In the genomic region with DNA sequence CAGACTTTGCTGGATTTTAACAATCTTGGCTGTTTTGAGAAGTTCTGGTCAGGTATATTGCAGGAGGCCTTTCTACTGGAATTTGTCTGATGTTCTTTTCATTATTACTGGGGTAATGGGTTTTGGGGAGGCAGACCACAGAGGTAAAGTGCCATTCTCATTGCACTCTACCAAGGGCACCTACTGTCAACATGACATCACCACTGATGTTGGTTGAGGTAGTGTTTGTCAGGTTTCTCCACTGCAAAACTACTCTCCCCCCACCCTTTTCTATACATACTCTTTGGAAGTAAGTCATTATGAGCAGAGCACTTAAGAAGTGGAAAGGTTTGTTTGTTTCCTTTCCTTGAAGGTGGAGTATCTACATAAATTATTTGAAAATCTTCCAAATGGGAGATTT, we compare ENCODE assay signal across 28 cellular contexts. TPM values are rescaled to one million over a fixed set of nuclear protein-coding genes. Genes with fewer than 3 reads are reported as not detected.
DNase-seq lines count a peak whose midpoint lies in the region; ATAC-seq and TF ChIP-seq lines count a peak whose summit lies in the region.
"Had no signal": no experiment of that assay in that cellular context is flagged by ENCODE, and none has a peak within 500 bp of the region (broad histone marks: within the 10 kb centered on the region; RNA-seq: fewer than 3 reads in every experiment).

No MANE protein-coding gene starts in this region.

- H4K12ac ChIP-seq in trophoblast cell (ENCODE audit: low read depth, low read length) = no peak overlapping the region

- H3K4me2 ChIP-seq in trophoblast cell (ENCODE audit: low read length) = no peak overlapping the region
- H3K4me2 ChIP-seq: A549, BLaER1 had no signal

- no peaks in the 10 kb centered on the region for H3K27me3 Mint-ChIP-seq in activated naive CD8-positive, alpha-beta T cell treated with anti-CD3 and anti-CD28 coated beads, Interleukin-2, amount 50 U/mL, for 24 hours
- no peaks in the 10 kb centered on the region for H3K27me3 Mint-ChIP-seq in activated naive CD8-positive, alpha-beta T cell treated with anti-CD3 and anti-CD28 coated beads for 36 hours
- H3K27me3 Mint-ChIP-seq in memory B cell = no peaks in the 10 kb centered on the region
- H3K27me3 Mint-ChIP-seq: CD4-positive, alpha-beta memory T cell; CD4-positive, CD25-positive, alpha-beta regulatory T cell had no signal

- DNase-seq in activated naive CD8-positive, alpha-beta T cell treated with anti-CD3 and anti-CD28 coated beads, Interleukin-2, amount 50 U/mL, for 24 hours = no peak
- no peak for DNase-seq in activated naive CD8-positive, alpha-beta T cell treated with anti-CD3 and anti-CD28 coated beads for 36 hours
- DNase-seq in NCI-H69 (lab: John Stamatoyannopoulos, UW) = peak; percentile 15
- no peak for DNase-seq in memory B cell (ENCODE audit: low spot score in 2 of 2)
- DNase-seq in trophoblast cell = no peak
- DNase-seq in lower leg skin (ENCODE audit: low spot score in 2 of 2) = no peak
- DNase-seq: AML-193; BE2C; C1 segment of cervical spinal cord; CD4-positive, alpha-beta memory T cell; CD4-positive, CD25-positive, alpha-beta regulatory T cell; CD8-positive, alpha-beta memory T cell; COR-L47; DMS 273 treated with DMSO at 0.1 percent for 48 hours; DMS153; DMS53; DMS79; DND-41; EL; GDM1 had no signal

- H2BK5ac ChIP-seq in trophoblast cell (ENCODE audit: low read depth, low read length, poor library complexity) = no peak overlapping the region

- TF ChIP-seq CTCF in lower leg skin (IDR thresholded peaks at IDR 0.05) = no peak

- no peak overlapping the region for H4K8ac ChIP-seq in trophoblast cell (ENCODE audit: low read depth, low read length)

- no peak overlapping the region for H2AK5ac ChIP-seq in trophoblast cell (ENCODE audit: low read length)

- H3K27ac ChIP-seq in trophoblast cell (ENCODE audit: low read depth, low read length) = no peak overlapping the region
- H3K27ac ChIP-seq: 22Rv1, A549, BLaER1 had no signal

- H3K23ac ChIP-seq in trophoblast cell (ENCODE audit: low read length) = no peak overlapping the region

- no peaks in the 10 kb centered on the region for H3K4me1 ChIP-seq in trophoblast cell (ENCODE audit: control insufficient read depth in 1 of 2, insufficient read depth in 2 of 2, low read length in 2 of 2)
- H3K4me1 ChIP-seq: BLaER1 had no signal

- no peak overlapping the region for H3K27ac Mint-ChIP-seq in activated naive CD8-positive, alpha-beta T cell treated with anti-CD3 and anti-CD28 coated beads, Interleukin-2, amount 50 U/mL, for 24 hours
- H3K27ac Mint-ChIP-seq in activated naive CD8-positive, alpha-beta T cell treated with anti-CD3 and anti-CD28 coated beads for 36 hours = no peak overlapping the region
- peak overlapping the region; percentile 47 for H3K27ac Mint-ChIP-seq in memory B cell
- H3K27ac Mint-ChIP-seq: CD4-positive, alpha-beta memory T cell; CD4-positive, CD25-positive, alpha-beta regulatory T cell; CD8-positive, alpha-beta memory T cell had no signal

- H2BK120ac ChIP-seq in trophoblast cell (ENCODE audit: insufficient read depth, low read length, poor library complexity) = no peak overlapping the region

- H2BK12ac ChIP-seq in trophoblast cell (ENCODE audit: low read length) = no peak overlapping the region

- no peak overlapping the region for H4K91ac ChIP-seq in trophoblast cell (ENCODE audit: low read depth, low read length)

- H2AFZ ChIP-seq in trophoblast cell (ENCODE audit: insufficient read depth, low read length, poor library complexity) = no peak overlapping the region

- H3K27me3 ChIP-seq in trophoblast cell (ENCODE audit: insufficient read depth, low read length) = no peaks in the 10 kb centered on the region
- H3K27me3 ChIP-seq: BE2C, BLaER1 had no signal

- no peak overlapping the region for H3K14ac ChIP-seq in trophoblast cell (ENCODE audit: low read length)

- H3K36me3 Mint-ChIP-seq in activated naive CD8-positive, alpha-beta T cell treated with anti-CD3 and anti-CD28 coated beads, Interleukin-2, amount 50 U/mL, for 24 hours (ENCODE audit: low read depth) = peaks cover 18% of the 10 kb centered on the region
- peaks cover 7% of the 10 kb centered on the region for H3K36me3 Mint-ChIP-seq in activated naive CD8-positive, alpha-beta T cell treated with anti-CD3 and anti-CD28 coated beads for 36 hours
- H3K36me3 Mint-ChIP-seq in memory B cell = peaks cover 12% of the 10 kb centered on the region

- H3K4ac ChIP-seq in trophoblast cell (ENCODE audit: low read depth, low read length) = peak overlapping the region; percentile 15

- peaks cover under 1% of the 10 kb centered on the region for H3K9me3 Mint-ChIP-seq in activated naive CD8-positive, alpha-beta T cell treated with anti-CD3 and anti-CD28 coated beads, Interleukin-2, amount 50 U/mL, for 24 hours
- H3K9me3 Mint-ChIP-seq in activated naive CD8-positive, alpha-beta T cell treated with anti-CD3 and anti-CD28 coated beads for 36 hours = no peaks in the 10 kb centered on the region
- no peaks in the 10 kb centered on the region for H3K9me3 Mint-ChIP-seq in memory B cell
- H3K9me3 Mint-ChIP-seq: CD14-positive monocyte; CD4-positive, CD25-positive, alpha-beta regulatory T cell; CD8-positive, alpha-beta memory T cell had no signal

- peaks cover 29% of the 10 kb centered on the region for H3K4me1 Mint-ChIP-seq in activated naive CD8-positive, alpha-beta T cell treated with anti-CD3 and anti-CD28 coated beads, Interleukin-2, amount 50 U/mL, for 24 hours
- H3K4me1 Mint-ChIP-seq in activated naive CD8-positive, alpha-beta T cell treated with anti-CD3 and anti-CD28 coated beads for 36 hours = peaks cover 26% of the 10 kb centered on the region
- H3K4me1 Mint-ChIP-seq in memory B cell = peaks cover 27% of the 10 kb centered on the region

- ATAC-seq in activated naive CD8-positive, alpha-beta T cell treated with anti-CD3 and anti-CD28 coated beads, Interleukin-2, amount 50 U/mL, for 24 hours = peak; percentile 24
- ATAC-seq in memory B cell (ENCODE audit: low read depth) (no peak), GM19395 (IDR thresholded peaks at IDR 0.05; ENCODE audit: unreplicated experiment) (no peak), GM18498 (IDR thresholded peaks at IDR 0.05; ENCODE audit: unreplicated experiment) (no peak)
- ATAC-seq: A549, GM12878 had no signal

- H3K36me3 ChIP-seq in trophoblast cell (ENCODE audit: control insufficient read depth in 1 of 2, insufficient read depth in 2 of 2, low read length in 2 of 2) = peaks cover 1% of the 10 kb centered on the region in 2 experiments

- no peak overlapping the region for H3K18ac ChIP-seq in trophoblast cell (ENCODE audit: low read length)

- H3K4me3 ChIP-seq in trophoblast cell (ENCODE audit: low read depth, low read length) (no peak overlapping the region), lower leg skin (ENCODE audit: low read depth, poor library complexity, severe bottlenecking) (no peak overlapping the region)
- H3K4me3 ChIP-seq: A549, BLaER1, GM12878 had no signal

- H3K4me3 Mint-ChIP-seq in activated naive CD8-positive, alpha-beta T cell treated with anti-CD3 and anti-CD28 coated beads, Interleukin-2, amount 50 U/mL, for 24 hours = no peak overlapping the region
- no peak overlapping the region for H3K4me3 Mint-ChIP-seq in activated naive CD8-positive, alpha-beta T cell treated with anti-CD3 and anti-CD28 coated beads for 36 hours
- H3K4me3 Mint-ChIP-seq in memory B cell = no peak overlapping the region
- H3K4me3 Mint-ChIP-seq: CD14-positive monocyte; CD4-positive, alpha-beta memory T cell; CD4-positive, CD25-positive, alpha-beta regulatory T cell; CD8-positive, alpha-beta memory T cell had no signal

- TF ChIP-seq POLR2A in lower leg skin (IDR thresholded peaks at IDR 0.05) = no peak

- no peaks in the 10 kb centered on the region for H3K79me1 ChIP-seq in trophoblast cell (ENCODE audit: low read length)

- H3K9me3 ChIP-seq in trophoblast cell (ENCODE audit: insufficient read depth, low read depth, low read length) = no peaks in the 10 kb centered on the region
- H3K9me3 ChIP-seq: A549, BE2C had no signal

- no peaks in the 10 kb centered on the region for H3K79me2 ChIP-seq in trophoblast cell (ENCODE audit: control insufficient read depth, insufficient read depth, low read length, poor library complexity)

- intact Hi-C loops in lower leg skin (cut with DNase I; ENCODE audit: low total_unique reads) = no loop called here

- no peak overlapping the region for H3K9ac ChIP-seq in trophoblast cell (ENCODE audit: low read length)
- H3K9ac ChIP-seq: BLaER1 had no signal

RNA-seq across cellular contexts. Expression of gene PRKD3, which starts 27.0 kb away (rescaled TPM):
- 10 to 100 TPM; 41.7 to 42.1 TPM for total RNA-seq in activated naive CD8-positive, alpha-beta T cell treated with anti-CD3 and anti-CD28 coated beads for 36 hours
- 20.2 and 21.7 TPM in 2 replicates for polyA plus RNA-seq in trophoblast cell (2013)
- 10 to 100 TPM; 24.8 to 38.4 (median 30.9) TPM for total RNA-seq in lower leg skin

RNA-seq across cellular contexts. Expression of gene QPCT, which starts 46.8 kb away (rescaled TPM):
- total RNA-seq in activated naive CD8-positive, alpha-beta T cell treated with anti-CD3 and anti-CD28 coated beads for 36 hours = 1 to 10 TPM; 2.5 to 3.0 TPM
- 13.0 and 13.9 TPM in 2 replicates for polyA plus RNA-seq in trophoblast cell (2013)
- 10 to 100 TPM; 33.4 to 88.1 (median 56.0) TPM for total RNA-seq in lower leg skin
- total RNA-seq: CD4-positive, CD25-positive, alpha-beta regulatory T cell; G401 had no signal

Comparison
In these comparisons a context has a peak if more than half of its experiments do, and no peak if none do; other contexts are left out.
1. RNA of gene QPCT, which starts 46.8 kb away (total RNA-seq): 33.4 to 88.1 TPM in lower leg skin; 2.5 to 3.0 TPM in activated naive CD8-positive, alpha-beta T cell treated with anti-CD3 and anti-CD28 coated beads for 36 hours; every median in the first group is over 4 times any median in the second.